Comparison of ENCODE assay signal across 1 cellular context in the genomic region with DNA sequence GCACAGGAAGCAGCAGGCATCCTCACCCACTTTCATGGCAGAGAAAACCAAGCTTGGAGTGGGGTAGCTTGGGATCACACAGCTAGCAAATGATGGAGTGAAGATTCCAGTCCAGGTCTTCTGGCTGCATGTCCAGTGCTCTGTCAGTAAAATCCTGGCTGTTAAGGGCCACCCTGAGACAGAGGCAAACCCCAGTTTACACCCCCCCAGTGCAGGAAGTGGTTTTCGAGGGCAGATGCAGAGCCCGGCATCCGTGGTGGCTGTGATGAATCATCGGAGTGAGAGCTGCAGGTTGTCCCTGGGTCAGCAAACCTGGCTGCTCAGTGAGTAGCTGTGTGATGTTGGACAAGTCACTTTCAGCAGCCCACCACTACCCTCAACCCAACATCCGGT.
TF ChIP-seq lines count a peak whose summit lies in the region.

No MANE protein-coding gene starts in this region.

TF ChIP-seq in GM23338, 12 proteins besides CTCF, POLR2A, EP300 and RAD21 (continued from another document):
- TF ChIP-seq CREB1 (CRISPR knock-in tag; IDR thresholded peaks at IDR 0.05; ENCODE audit: low read depth) = no peak
